ENCODE assay signal across 8 cellular contexts in the genomic region with DNA sequence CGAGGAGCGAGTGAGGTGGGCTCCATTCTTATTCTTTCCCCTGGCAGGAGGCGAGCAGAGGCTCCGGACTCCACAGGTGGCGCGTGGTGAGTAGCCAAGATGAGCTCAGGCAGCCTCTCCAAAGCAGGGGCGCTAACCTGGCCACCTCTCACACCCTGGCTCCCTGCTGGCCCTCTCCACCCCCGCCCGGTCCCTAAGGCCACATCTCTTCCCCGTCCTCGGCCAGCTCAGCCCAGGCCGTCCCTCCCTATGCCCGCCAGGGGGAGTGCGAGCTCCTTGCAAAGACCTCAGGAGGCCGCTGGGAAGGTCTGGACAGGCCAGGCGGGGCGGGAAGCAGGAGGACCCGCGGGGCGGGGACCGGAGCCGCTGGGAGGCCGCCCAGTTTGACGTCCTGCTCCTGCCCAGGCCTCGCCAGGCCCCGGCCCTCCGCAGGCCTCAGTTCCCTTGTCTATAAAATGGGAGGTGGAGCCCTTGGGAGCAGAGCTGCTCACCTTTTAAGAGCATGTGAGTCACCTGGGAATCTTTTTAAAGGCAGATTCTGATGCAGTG. TPM values are rescaled to one million over a fixed set of nuclear protein-coding genes. Genes with fewer than 3 reads are reported as not detected.
DNase-seq lines count a peak whose midpoint lies in the region; ATAC-seq, FAIRE-seq and TF ChIP-seq lines count a peak whose summit lies in the region.

No MANE protein-coding gene starts in this region.

- DNase-seq in GM04504 (ENCODE audit: low read depth), result peak; percentile 86
- DNase-seq in NCI-H1694 treated with DMSO at 0.1 percent for 48 hours (lab: John Stamatoyannopoulos, UW), result peak; percentile 49
- DNase-seq in T1000 (lab: John Stamatoyannopoulos, UW), result peak; percentile 80
- DNase-seq in K562 (ENCODE audit: extremely low read depth in 1 of 4, low spot score in 3 of 4), result peak; percentile 93 to 95 (median 94)
- DNase-seq in smooth muscle cell (lab: John Stamatoyannopoulos, UW; ENCODE audit: unreplicated experiment), result peak; percentile 80

- in situ Hi-C loops in K562 (cut with MboI), result no loop called here

- TF ChIP-seq CTCF in K562 (IDR thresholded peaks at IDR 0.05 in 2 of 3, conservative IDR thresholded peaks at IDR 0.05 in 1 of 3; ENCODE audit: insufficient read depth in 2 of 3, low read depth in 1 of 3, low read length in 3 of 3), result peak; percentile 91 to 95 (median 95)
- peak; percentile 97 for TF ChIP-seq CTCF in smooth muscle cell (IDR thresholded peaks at IDR 0.05; ENCODE audit: borderline replicate concordance, insufficient read depth, poor library complexity, severe bottlenecking)

- no peaks in the 10 kb centered on the region for H3F3A ChIP-seq in smooth muscle cell (ENCODE audit: low read depth)

- H3K4me1 ChIP-seq in K562 (replicated peaks in 1 of 2; ENCODE audit: control insufficient read depth in 2 of 2, insufficient read depth in 2 of 2, low read length in 2 of 2) (peaks cover 0 to 18% of the 10 kb centered on the region in 2 experiments; a peak in 2 of 5 replicates), iPS-20b (ENCODE audit: insufficient read depth, low read length) (no peaks in the 10 kb centered on the region), smooth muscle cell (ENCODE audit: low read depth) (no peaks in the 10 kb centered on the region)

- H3K36me3 ChIP-seq in K562 (ENCODE audit: control insufficient read depth, insufficient read depth, low read length), result no peaks in the 10 kb centered on the region
- H3K36me3 ChIP-seq in iPS-20b (ENCODE audit: insufficient read depth, low read depth, low read length), result no peaks in the 10 kb centered on the region
- no peaks in the 10 kb centered on the region for H3K36me3 ChIP-seq in smooth muscle cell (ENCODE audit: low read depth)

- TF ChIP-seq POLR2A in K562 (conservative IDR thresholded peaks at IDR 0.05), result no peak

- CTCF ChIA-PET in K562 (lab: Yijun Ruan, JAX; ENCODE audit: low intra/inter-chr PET ratio), result interaction anchor here (0.5 to 1.7 kb wide), 4 partner anchors 138 to 790 kb away, joined by 3 to 8 read pairs (median 4); no protein-coding TSS in a partner anchor

- H3K79me2 ChIP-seq in K562 (ENCODE audit: control insufficient read depth, insufficient read depth, low read length) (no peaks in the 10 kb centered on the region), smooth muscle cell (ENCODE audit: low read depth) (no peaks in the 10 kb centered on the region)

- no TSS peak for BruUV-seq in K562 (replicated peaks; lab: Mats Ljungman, UMichigan)

- H2AFZ ChIP-seq in K562 (ENCODE audit: low read depth, low read length) (peak overlapping the region; percentile 80), smooth muscle cell (ENCODE audit: low read depth) (peak overlapping the region; percentile 83)

- H3K4me2 ChIP-seq in K562 (ENCODE audit: insufficient read depth, low read length), result peak overlapping the region; percentile 32; the same call in 1 of the 2 replicates
- H3K4me2 ChIP-seq in smooth muscle cell, result peak overlapping the region; percentile 80

- 0 out of 2 replicates have a peak, but pooled peaks cover 4% of the 10 kb centered on the region for H4K20me1 ChIP-seq in K562 (replicated peaks; ENCODE audit: control insufficient read depth, insufficient read depth, low read length)
- H4K20me1 ChIP-seq in smooth muscle cell (ENCODE audit: low read depth), result no peaks in the 10 kb centered on the region

- peak; percentile 71 for FAIRE-seq in K562 (lab: Jason Lieb, UNC)

- ATAC-seq in HG02678 (IDR thresholded peaks at IDR 0.05; ENCODE audit: unreplicated experiment) (peak; percentile 90), K562 (peak; percentile 99), HG03039 (IDR thresholded peaks at IDR 0.05; ENCODE audit: unreplicated experiment) (no peak)

- peak; percentile 88 to 90 for TF ChIP-seq RAD21 in K562 (CRISPR knock-in tag; conservative IDR thresholded peaks at IDR 0.05 in 1 of 2, IDR thresholded peaks at IDR 0.05 in 1 of 2)

- POLR2A ChIA-PET in K562 (lab: Yijun Ruan, JAX), result interaction anchor here (0.5 to 0.8 kb wide), 3 partner anchors 8 to 610 kb away, joined by 3 to 7 read pairs (median 3); no protein-coding TSS in a partner anchor

- TF ChIP-seq EP300 in K562 (IDR thresholded peaks at IDR 0.05; ENCODE audit: low read length), result no peak

- 0 out of 4 replicates have a peak overlapping the region, but pooled peaks of 1 of the 2 experiments have one; percentile 4 for H3K9ac ChIP-seq in K562 (ENCODE audit: insufficient read depth in 1 of 2, low read depth in 2 of 2, low read length in 2 of 2)
- H3K9ac ChIP-seq in iPS-20b (ENCODE audit: low read depth, low read length), result no peak overlapping the region; the same call in 1 of the 2 replicates
- no peak overlapping the region for H3K9ac ChIP-seq in smooth muscle cell (ENCODE audit: low read depth)

- 8% methylated on average over 22 of the region's 27 CpGs for WGBS in K562 (ENCODE audit: insufficient coverage, low coverage, missing lambda C conversion rate)
- 11% methylated on average over 15 of the region's 27 CpGs for WGBS in smooth muscle cell (ENCODE audit: low lambda C conversion rate)

- H3K4me3 ChIP-seq in K562 (no peak overlapping the region), iPS-20b (ENCODE audit: low read length) (peak overlapping the region; percentile 49; the same call in 1 of the 2 replicates), smooth muscle cell (no peak overlapping the region)

- intact Hi-C loops in K562 (cut with micrococcal nuclease), result loop anchor here (1.0 to 5.0 kb wide), 4 partner anchors 91 to 447 kb away; no protein-coding TSS in a partner anchor

- H3K27me3 ChIP-seq in K562 (ENCODE audit: control insufficient read depth in 2 of 2, insufficient read depth in 2 of 2, low read length in 2 of 2) (peaks cover 0 to 20% of the 10 kb centered on the region in 2 experiments; a peak in 2 of 5 replicates), iPS-20b (ENCODE audit: insufficient read depth, low read length) (peaks cover 23% of the 10 kb centered on the region; the same call in 1 of the 2 replicates), smooth muscle cell (ENCODE audit: low read depth) (no peaks in the 10 kb centered on the region)

- no peaks in the 10 kb centered on the region for H3K9me3 ChIP-seq in K562 (replicated peaks; ENCODE audit: control insufficient read depth, insufficient read depth, low read depth, low read length)
- H3K9me3 ChIP-seq in iPS-20b (ENCODE audit: insufficient read depth, low read depth, low read length), result no peaks in the 10 kb centered on the region
- H3K9me3 ChIP-seq in smooth muscle cell (replicated peaks; ENCODE audit: low read depth), result no peaks in the 10 kb centered on the region

- no peaks in the 10 kb centered on the region for H3K9me1 ChIP-seq in K562 (ENCODE audit: control insufficient read depth, insufficient read depth, low read length)

- H3K27ac ChIP-seq in K562 (ENCODE audit: extremely low read depth, low read depth, low read length), result no peak overlapping the region
- no peak overlapping the region for H3K27ac ChIP-seq in iPS-20b (ENCODE audit: low read length)
- H3K27ac ChIP-seq in smooth muscle cell (ENCODE audit: low read depth), result no peak overlapping the region

TF ChIP-seq in K562, 482 proteins besides CTCF, POLR2A, EP300 and RAD21 (continues in another document):
- TF ChIP-seq RHOXF2B (CRISPR knock-in tag; conservative IDR thresholded peaks at IDR 0.05) (no peak), ATF7 (IDR thresholded peaks at IDR 0.05) (peak; percentile 48), NR2C1 (IDR thresholded peaks at IDR 0.05) (no peak), NR2C1 (tag; IDR thresholded peaks at IDR 0.05) (no peak), DMBX1 (CRISPR knock-in tag; IDR thresholded peaks at IDR 0.05; ENCODE audit: borderline replicate concordance) (no peak), BHLHE40 (IDR thresholded peaks at IDR 0.05; ENCODE audit: low read length) (no peak)
- TF ChIP-seq, protein P1, sequence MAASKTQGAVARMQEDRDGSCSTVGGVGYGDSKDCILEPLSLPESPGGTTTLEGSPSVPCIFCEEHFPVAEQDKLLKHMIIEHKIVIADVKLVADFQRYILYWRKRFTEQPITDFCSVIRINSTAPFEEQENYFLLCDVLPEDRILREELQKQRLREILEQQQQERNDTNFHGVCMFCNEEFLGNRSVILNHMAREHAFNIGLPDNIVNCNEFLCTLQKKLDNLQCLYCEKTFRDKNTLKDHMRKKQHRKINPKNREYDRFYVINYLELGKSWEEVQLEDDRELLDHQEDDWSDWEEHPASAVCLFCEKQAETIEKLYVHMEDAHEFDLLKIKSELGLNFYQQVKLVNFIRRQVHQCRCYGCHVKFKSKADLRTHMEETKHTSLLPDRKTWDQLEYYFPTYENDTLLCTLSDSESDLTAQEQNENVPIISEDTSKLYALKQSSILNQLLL (CRISPR knock-in tag; IDR thresholded peaks at IDR 0.05; ENCODE audit: borderline replicate concordance), result no peak
- TF ChIP-seq, protein P2, sequence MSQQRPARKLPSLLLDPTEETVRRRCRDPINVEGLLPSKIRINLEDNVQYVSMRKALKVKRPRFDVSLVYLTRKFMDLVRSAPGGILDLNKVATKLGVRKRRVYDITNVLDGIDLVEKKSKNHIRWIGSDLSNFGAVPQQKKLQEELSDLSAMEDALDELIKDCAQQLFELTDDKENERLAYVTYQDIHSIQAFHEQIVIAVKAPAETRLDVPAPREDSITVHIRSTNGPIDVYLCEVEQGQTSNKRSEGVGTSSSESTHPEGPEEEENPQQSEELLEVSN (IDR thresholded peaks at IDR 0.05; ENCODE audit: borderline replicate concordance in 1 of 2, extremely low read depth in 1 of 2, insufficient read depth in 1 of 2, insufficient read length in 1 of 2, low read depth in 1 of 2, low read length in 1 of 2, poor library complexity in 1 of 2, severe bottlenecking in 1 of 2), result peak; percentile 43 to 75

RNA-seq across cellular contexts. Expression of a gene that starts 46.3 kb away (rescaled TPM):
- not detected in 2 replicates for total RNA-seq in K562 (2011; cell fraction: chromatin; rRNA removed; ENCODE audit: low replicate concordance)
- not detected in 2 replicates for total RNA-seq in K562 (2011; cell fraction: nucleolus; rRNA removed)
- total RNA-seq in K562 (2011; cell fraction: nucleoplasm; rRNA removed), result not detected in 2 replicates
- total RNA-seq in K562 (2014; rRNA removed) (not detected in 2 replicates), K562 (2014; rRNA removed; fragmentation: Illumina TruSeq; extraction: Trizol) (not detected in 2 replicates), K562 (2015; rRNA removed; fragmentation: Illumina TruSeq; extraction: Trizol) (not detected in 2 replicates), K562 (2021) (not detected in 2 replicates), smooth muscle cell (0.22 TPM in 1 of 2 replicates, not detected in the other)
- polyA plus RNA-seq in K562 (2011; rRNA removed) (not detected in 2 replicates), K562 (2014; fragmentation: Illumina TruSeq; extraction: Trizol) (not detected in 2 replicates), K562 (2014; fragmentation: Nextera tagmentation; extraction: Ambion mirVana) (under 1 TPM; 0.04 to 0.15 TPM), K562 (2014; rRNA removed) (not detected in 2 replicates), smooth muscle cell (0.38 and 0.73 TPM in 2 replicates)
- not detected in 2 replicates for polyA plus RNA-seq in K562 (2011; cell fraction: cytosol; rRNA removed)
- not detected in 2 replicates for polyA plus RNA-seq in K562 (2011; cell fraction: nucleus; rRNA removed)
- polyA plus RNA-seq in K562 (2012), result 0.15 and 0.20 TPM in 2 replicates
- not detected in 2 replicates for polyA minus RNA-seq in K562 (2011; rRNA and poly(A)+ RNA removed)
- not detected in 2 replicates for polyA minus RNA-seq in K562 (2011; cell fraction: cytosol; rRNA and poly(A)+ RNA removed)
- not detected in 2 replicates for polyA minus RNA-seq in K562 (2011; cell fraction: nucleus; rRNA and poly(A)+ RNA removed)
